26 cellular contexts compared by ENCODE assay signal in genomic region chr10:27822286-27822685, GRCh38.
DNase-seq lines count a peak whose midpoint lies in the region; ATAC-seq and TF ChIP-seq lines count a peak whose summit lies in the region.
"Had no signal": no experiment of that assay in that cellular context is flagged by ENCODE, and none has a peak within 500 bp of the region (broad histone marks: within the 10 kb centered on the region; RNA-seq: fewer than 3 reads in every experiment).

No MANE protein-coding gene starts in this region.

- H3K14ac ChIP-seq in IMR-90 (replicated peaks; ENCODE audit: low read depth, low read length): no peak overlapping the region

- dilution Hi-C loops in IMR-90 (cut with HindIII; ENCODE audit: low sequenced_read_pairs, unreplicated experiment): no loop called here

- H2BK15ac ChIP-seq in IMR-90 (ENCODE audit: low read depth, low read length): no peak overlapping the region

- no peaks in the 10 kb centered on the region for H3K4me1 Mint-ChIP-seq in activated naive CD4-positive, alpha-beta T cell treated with anti-CD3 and anti-CD28 coated beads for 36 hours (ENCODE audit: low read depth)
- no peaks in the 10 kb centered on the region for H3K4me1 Mint-ChIP-seq in activated T-helper 1 cell treated with anti-CD3 and anti-CD28 coated beads, Interleukin-12 subunit alpha, Interleukin-12 subunit beta, Interleukin-2, Interleukin-4 antibody, amounts not matched to agents 30 ng/mL and 10 ng/mL and 1 ng/mL, durations not matched to agents 14 hours and 24 hours and 36 hours (ENCODE audit: low read depth)
- H3K4me1 Mint-ChIP-seq: activated naive CD4-positive, alpha-beta T cell treated with anti-CD3 and anti-CD28 coated beads, Interleukin-2, amount 50 U/mL, for 24 hours; B cell; H9; mesothelial cell of epicardium; nephron; stimulated activated effector memory CD8-positive, alpha-beta T cell treated with anti-CD3 and anti-CD28 coated beads, Interleukin-12 subunit alpha, Interleukin-12 subunit beta, amount 100 ng/mL, for 72 hours had no signal

- H3K36me3 ChIP-seq in IMR-90 (ENCODE audit: control insufficient read depth, insufficient read depth, low read length): no peaks in the 10 kb centered on the region
- H3K36me3 ChIP-seq: ascending aorta, left lung, SJSA1, uterus had no signal

- no peak overlapping the region for H2AK9ac ChIP-seq in IMR-90 (replicated peaks; ENCODE audit: low read depth, low read length, poor library complexity)

- intact Hi-C loops in IMR-90 (cut with micrococcal nuclease): no loop called here
- intact Hi-C loops in activated naive CD4-positive, alpha-beta T cell treated with anti-CD3 and anti-CD28 coated beads for 36 hours (cut with micrococcal nuclease): no loop called here
- intact Hi-C loops in activated T-helper 1 cell treated with anti-CD3 and anti-CD28 coated beads, Interleukin-12 subunit alpha, Interleukin-12 subunit beta, Interleukin-2, Interleukin-4 antibody, amounts not matched to agents 30 ng/mL and 10 ng/mL and 1 ng/mL, durations not matched to agents 14 hours and 24 hours and 36 hours (cut with micrococcal nuclease): no loop called here

- peaks cover 3% of the 10 kb centered on the region for H3K27me3 Mint-ChIP-seq in activated naive CD4-positive, alpha-beta T cell treated with anti-CD3 and anti-CD28 coated beads for 36 hours (ENCODE audit: low read depth)
- H3K27me3 Mint-ChIP-seq in activated T-helper 1 cell treated with anti-CD3 and anti-CD28 coated beads, Interleukin-12 subunit alpha, Interleukin-12 subunit beta, Interleukin-2, Interleukin-4 antibody, amounts not matched to agents 30 ng/mL and 10 ng/mL and 1 ng/mL, durations not matched to agents 14 hours and 24 hours and 36 hours (ENCODE audit: insufficient read depth): peaks cover 2% of the 10 kb centered on the region
- H3K27me3 Mint-ChIP-seq: B cell had no signal

- no peak overlapping the region for H2BK120ac ChIP-seq in IMR-90 (ENCODE audit: low read depth, low read length)

- H3K27me3 ChIP-seq in IMR-90 (ENCODE audit: control insufficient read depth, insufficient read depth, low read length): peaks cover 3% of the 10 kb centered on the region; the same call in 1 of the 2 replicates
- H3K27me3 ChIP-seq: ascending aorta, left lung, SJSA1, uterus had no signal

- H3K4me2 ChIP-seq in IMR-90 (ENCODE audit: low read depth, low read length): no peak overlapping the region

- DNase-seq in AG10803 (ENCODE audit: low read depth): peak; percentile 89
- DNase-seq in IMR-90: peak; percentile 58
- peak; percentile 2 for DNase-seq in fibroblast of mammary gland (ENCODE audit: low read depth)
- peak; percentile 62 for DNase-seq in retinal pigment epithelial cell (ENCODE audit: low read depth)
- DNase-seq in activated naive CD4-positive, alpha-beta T cell treated with anti-CD3 and anti-CD28 coated beads for 36 hours: no peak
- DNase-seq in activated T-helper 1 cell treated with anti-CD3 and anti-CD28 coated beads, Interleukin-12 subunit alpha, Interleukin-12 subunit beta, Interleukin-2, Interleukin-4 antibody, amounts not matched to agents 30 ng/mL and 10 ng/mL and 1 ng/mL, durations not matched to agents 14 hours and 24 hours and 36 hours (ENCODE audit: low spot score): no peak
- no peak for DNase-seq in left lobe of liver (ENCODE audit: low spot score)
- DNase-seq: activated CD4-positive, alpha-beta T cell treated with anti-CD3 and anti-CD28 coated beads for 4 hours; cerebellar nuclear complex; DND-41; effector CD8-positive, alpha-beta T cell; H9; left lung; NCI-H526 treated with DMSO at 0.1 percent for 48 hours; stimulated activated CD4-positive, alpha-beta T cell treated with anti-CD3 and anti-CD28 coated beads, Interleukin-2, amount 100 ng/mL, for 24 hours; uterus had no signal

- H3K27ac Mint-ChIP-seq in activated naive CD4-positive, alpha-beta T cell treated with anti-CD3 and anti-CD28 coated beads for 36 hours: no peak overlapping the region
- no peak overlapping the region for H3K27ac Mint-ChIP-seq in activated T-helper 1 cell treated with anti-CD3 and anti-CD28 coated beads, Interleukin-12 subunit alpha, Interleukin-12 subunit beta, Interleukin-2, Interleukin-4 antibody, amounts not matched to agents 30 ng/mL and 10 ng/mL and 1 ng/mL, durations not matched to agents 14 hours and 24 hours and 36 hours
- H3K27ac Mint-ChIP-seq: activated naive CD4-positive, alpha-beta T cell treated with anti-CD3 and anti-CD28 coated beads, Interleukin-2, amount 50 U/mL, for 24 hours; B cell; mesothelial cell of epicardium; nephron; stimulated activated effector memory CD8-positive, alpha-beta T cell treated with anti-CD3 and anti-CD28 coated beads, Interleukin-12 subunit alpha, Interleukin-12 subunit beta, amount 100 ng/mL, for 72 hours had no signal

- BruUV-seq in IMR-90 (replicated peaks; lab: Mats Ljungman, UMichigan): no TSS peak

- H4K8ac ChIP-seq in IMR-90 (ENCODE audit: low read depth in 2 of 2, low read length in 2 of 2): no peak overlapping the region

- H3K9me3 ChIP-seq in IMR-90 (ENCODE audit: control insufficient read depth, insufficient read depth, low read length): peaks cover 2% of the 10 kb centered on the region; the same call in 1 of the 2 replicates
- H3K9me3 ChIP-seq: SJSA1, uterus had no signal

- H3K4me3 Mint-ChIP-seq in activated naive CD4-positive, alpha-beta T cell treated with anti-CD3 and anti-CD28 coated beads for 36 hours: no peak overlapping the region
- H3K4me3 Mint-ChIP-seq in activated T-helper 1 cell treated with anti-CD3 and anti-CD28 coated beads, Interleukin-12 subunit alpha, Interleukin-12 subunit beta, Interleukin-2, Interleukin-4 antibody, amounts not matched to agents 30 ng/mL and 10 ng/mL and 1 ng/mL, durations not matched to agents 14 hours and 24 hours and 36 hours: no peak overlapping the region
- H3K4me3 Mint-ChIP-seq: activated naive CD4-positive, alpha-beta T cell treated with anti-CD3 and anti-CD28 coated beads, Interleukin-2, amount 50 U/mL, for 24 hours; B cell; H9; mesothelial cell of epicardium; nephron; stimulated activated effector memory CD8-positive, alpha-beta T cell treated with anti-CD3 and anti-CD28 coated beads, Interleukin-12 subunit alpha, Interleukin-12 subunit beta, amount 100 ng/mL, for 72 hours had no signal

- peaks cover 2% of the 10 kb centered on the region for H3K4me1 ChIP-seq in IMR-90 (ENCODE audit: control insufficient read depth, insufficient read depth, low read length)
- H3K4me1 ChIP-seq: SJSA1, uterus had no signal

- peaks cover 2% of the 10 kb centered on the region for H3K9me3 Mint-ChIP-seq in activated naive CD4-positive, alpha-beta T cell treated with anti-CD3 and anti-CD28 coated beads for 36 hours
- H3K9me3 Mint-ChIP-seq in activated T-helper 1 cell treated with anti-CD3 and anti-CD28 coated beads, Interleukin-12 subunit alpha, Interleukin-12 subunit beta, Interleukin-2, Interleukin-4 antibody, amounts not matched to agents 30 ng/mL and 10 ng/mL and 1 ng/mL, durations not matched to agents 14 hours and 24 hours and 36 hours: no peaks in the 10 kb centered on the region
- H3K9me3 Mint-ChIP-seq: activated naive CD4-positive, alpha-beta T cell treated with anti-CD3 and anti-CD28 coated beads, Interleukin-2, amount 50 U/mL, for 24 hours; mesothelial cell of epicardium; stimulated activated effector memory CD8-positive, alpha-beta T cell treated with anti-CD3 and anti-CD28 coated beads, Interleukin-12 subunit alpha, Interleukin-12 subunit beta, amount 100 ng/mL, for 72 hours had no signal

- no peaks in the 10 kb centered on the region for H3K9me1 ChIP-seq in IMR-90 (ENCODE audit: insufficient read depth, low read length)

- H4K5ac ChIP-seq in IMR-90 (ENCODE audit: low read depth, low read length): no peak overlapping the region

- TF ChIP-seq CTCF in AG10803 (conservative IDR thresholded peaks at IDR 0.05; ENCODE audit: low read length) (no peak), IMR-90 (conservative IDR thresholded peaks at IDR 0.05; ENCODE audit: low read depth, low read length) (no peak), fibroblast of mammary gland (conservative IDR thresholded peaks at IDR 0.05; ENCODE audit: control insufficient read depth, insufficient read depth, low read depth, low read length) (no peak), retinal pigment epithelial cell (conservative IDR thresholded peaks at IDR 0.05; ENCODE audit: low read depth, low read length) (no peak)

- in situ Hi-C loops in IMR-90 (cut with MboI; ENCODE audit: low sequenced_read_pairs): no loop called here

- H3K9ac ChIP-seq in IMR-90 (ENCODE audit: low read depth, low read length): no peak overlapping the region

- no peaks in the 10 kb centered on the region for H3K36me3 Mint-ChIP-seq in activated naive CD4-positive, alpha-beta T cell treated with anti-CD3 and anti-CD28 coated beads for 36 hours (ENCODE audit: low read depth)
- no peaks in the 10 kb centered on the region for H3K36me3 Mint-ChIP-seq in activated T-helper 1 cell treated with anti-CD3 and anti-CD28 coated beads, Interleukin-12 subunit alpha, Interleukin-12 subunit beta, Interleukin-2, Interleukin-4 antibody, amounts not matched to agents 30 ng/mL and 10 ng/mL and 1 ng/mL, durations not matched to agents 14 hours and 24 hours and 36 hours (ENCODE audit: low read depth)
- H3K36me3 Mint-ChIP-seq: activated naive CD4-positive, alpha-beta T cell treated with anti-CD3 and anti-CD28 coated beads, Interleukin-2, amount 50 U/mL, for 24 hours; mesothelial cell of epicardium; stimulated activated effector memory CD8-positive, alpha-beta T cell treated with anti-CD3 and anti-CD28 coated beads, Interleukin-12 subunit alpha, Interleukin-12 subunit beta, amount 100 ng/mL, for 72 hours had no signal

- no peak overlapping the region for H2BK5ac ChIP-seq in IMR-90 (ENCODE audit: low read depth, low read length, poor library complexity, severe bottlenecking)

- TF ChIP-seq RAD21 in IMR-90 (IDR thresholded peaks at IDR 0.05; ENCODE audit: low read length): no peak

- POLR2A ChIA-PET in IMR-90 (lab: Charles Lee; ENCODE audit: unreplicated experiment): no interaction called here

- H3K79me1 ChIP-seq in IMR-90 (ENCODE audit: low read depth in 1 of 2, low read length in 2 of 2): no peaks in the 10 kb centered on the region

- no peak overlapping the region for H3K18ac ChIP-seq in IMR-90 (ENCODE audit: low read depth, low read length)

- CTCF ChIA-PET in IMR-90 (lab: Yijun Ruan, JAX): no interaction called here
- CTCF ChIA-PET in activated naive CD4-positive, alpha-beta T cell treated with anti-CD3 and anti-CD28 coated beads for 36 hours (lab: Charles Lee): no interaction called here

- no peak overlapping the region for H2AK5ac ChIP-seq in IMR-90 (ENCODE audit: low read depth, low read length)

- peak; percentile 83 for ATAC-seq in IMR-90 (ENCODE audit: low read depth)
- ATAC-seq in GM18858 (IDR thresholded peaks at IDR 0.05; ENCODE audit: unreplicated experiment): no peak
- ATAC-seq in left lobe of liver: no peak
- ATAC-seq: esophagus mucosa; left lung; stimulated activated effector memory CD8-positive, alpha-beta T cell treated with anti-CD3 and anti-CD28 coated beads, Interleukin-12 subunit alpha, Interleukin-12 subunit beta, amount 100 ng/mL, for 72 hours had no signal

- no peak overlapping the region for H2BK20ac ChIP-seq in IMR-90 (ENCODE audit: low read depth, low read length)

- no peak overlapping the region for H3K4me3 ChIP-seq in AG10803 (ENCODE audit: low read length)
- H3K4me3 ChIP-seq in IMR-90 (ENCODE audit: insufficient read depth, low read depth, low read length): no peak overlapping the region
- H3K4me3 ChIP-seq in fibroblast of mammary gland (ENCODE audit: control insufficient read depth, low read depth, low read length): no peak overlapping the region
- no peak overlapping the region for H3K4me3 ChIP-seq in retinal pigment epithelial cell (ENCODE audit: low read length)
- H3K4me3 ChIP-seq: ascending aorta, left lung, SJSA1, skin epidermis, uterus had no signal

- H3K4ac ChIP-seq in IMR-90 (ENCODE audit: low read depth, low read length): no peak overlapping the region

- 45% methylated on average over 2 of the region's 4 CpGs; no CpG with 5 or more reads in 1 of the 2 experiments for WGBS in IMR-90 (ENCODE audit: extremely low coverage in 2 of 2, insufficient read length in 1 of 2), 2 experiments

- no peak overlapping the region for H2AFZ ChIP-seq in IMR-90 (replicated peaks; ENCODE audit: low read length, poor library complexity)

- no peak overlapping the region for H4K91ac ChIP-seq in IMR-90 (ENCODE audit: insufficient read depth, low read depth, low read length)

- H3K27ac ChIP-seq in IMR-90 (ENCODE audit: insufficient read depth, low read length): no peak overlapping the region
- H3K27ac ChIP-seq: ascending aorta, left lung, SJSA1, skin epidermis, uterus had no signal

- H3K23ac ChIP-seq in IMR-90 (ENCODE audit: low read depth, low read length): no peak overlapping the region

- H4K20me1 ChIP-seq in IMR-90 (ENCODE audit: insufficient read depth, low read length): no peaks in the 10 kb centered on the region

- no peak overlapping the region for H3K56ac ChIP-seq in IMR-90 (ENCODE audit: extremely low read depth, insufficient read depth, low read length)

- TF ChIP-seq POLR2A in IMR-90 (IDR thresholded peaks at IDR 0.05; ENCODE audit: low read depth, low read length): no peak

Comparison
In these comparisons a context has a peak if more than half of its experiments do, and no peak if none do; other contexts are left out.
1. DNase-seq: peak in AG10803 (single experiment), IMR-90 (single experiment), fibroblast of mammary gland (single experiment) and retinal pigment epithelial cell (single experiment); none in activated naive CD4-positive, alpha-beta T cell treated with anti-CD3 and anti-CD28 coated beads for 36 hours (single experiment), activated T-helper 1 cell treated with anti-CD3 and anti-CD28 coated beads, Interleukin-12 subunit alpha, Interleukin-12 subunit beta, Interleukin-2, Interleukin-4 antibody, amounts not matched to agents 30 ng/mL and 10 ng/mL and 1 ng/mL, durations not matched to agents 14 hours and 24 hours and 36 hours (single experiment) and left lobe of liver (single experiment).